In the genomic region with DNA sequence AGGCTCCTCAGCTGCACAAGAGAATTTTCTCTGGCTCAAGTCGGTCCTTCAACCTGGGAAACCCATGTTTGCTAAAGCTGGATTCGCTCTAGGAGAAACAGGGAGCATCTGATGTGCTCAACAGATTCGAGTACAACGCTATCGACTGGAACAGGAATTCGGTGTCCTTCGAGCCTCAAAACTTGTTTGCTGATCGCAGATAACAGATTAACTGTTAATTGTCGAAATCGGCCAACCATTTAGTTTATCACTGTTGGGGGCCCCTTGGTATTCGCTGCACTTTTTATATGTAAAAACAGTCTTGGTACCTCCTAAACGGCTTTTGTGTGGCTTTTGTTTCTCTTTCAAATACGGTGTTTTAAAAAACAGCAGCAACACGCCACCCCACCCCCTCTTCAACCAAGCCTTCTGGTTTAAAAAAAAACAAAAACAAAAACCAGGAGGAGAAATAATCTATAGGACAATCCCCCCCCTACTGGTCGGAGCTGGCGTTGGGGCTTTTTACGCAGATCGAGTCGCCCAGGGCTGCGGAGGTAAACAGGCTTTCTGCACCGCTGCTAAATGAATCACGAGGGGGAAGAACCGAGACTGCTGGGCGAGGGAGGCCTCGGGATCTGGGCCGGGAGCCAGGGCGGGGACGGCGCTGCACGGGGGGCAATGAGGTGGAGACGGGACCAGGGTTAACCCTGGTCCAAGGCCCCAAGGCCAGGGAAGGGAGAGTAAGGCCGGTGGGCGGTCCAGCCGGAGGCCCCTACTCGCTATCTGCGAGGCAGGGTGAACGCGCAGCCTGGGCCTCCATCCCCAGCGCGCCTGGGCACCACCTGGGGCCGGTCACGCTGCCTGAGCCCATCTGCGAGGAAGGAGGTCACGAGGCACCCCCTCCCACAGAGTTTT, we compare ENCODE assay signal across 8 cellular contexts.
DNase-seq lines count a peak whose midpoint lies in the region; ATAC-seq and TF ChIP-seq lines count a peak whose summit lies in the region.

No MANE protein-coding gene starts in this region.

- intact Hi-C loops in Calu3 (cut with micrococcal nuclease; ENCODE audit: unreplicated experiment): loop anchor here (1.0 to 10.0 kb wide), 8 partner anchors 62 to 905 kb away; no protein-coding TSS in a partner anchor

- BruUV-seq in Calu3 (replicated peaks; lab: Mats Ljungman, UMichigan): no TSS peak

- no peak overlapping the region for H3K9ac ChIP-seq in adipocyte (ENCODE audit: low read length)

- DNase-seq in Calu3 (peak; percentile 78), NAMALWA (ENCODE audit: low spot score) (peak; percentile 91), adipocyte (ENCODE audit: low read depth) (peak; percentile 81), kidney tubule cell (ENCODE audit: low spot score) (peak; percentile 87), inferior parietal cortex (ENCODE audit: extremely low spot score) (no peak)
- DNase-seq in stimulated activated CD8-positive, alpha-beta memory T cell treated with anti-CD3 and anti-CD28 coated beads, Interleukin-12 subunit alpha, Interleukin-12 subunit beta, amount 100 ng/mL, for 4 hours (ENCODE audit: low read depth): peak; percentile 53

- CTCF ChIA-PET in Calu3 (lab: Charles Lee): interaction anchor here (0.7 to 0.9 kb wide), 3 partner anchors 127 to 517 kb away, joined by 4 to 5 read pairs (median 5); no protein-coding TSS in a partner anchor

- no peaks in the 10 kb centered on the region for H3K9me3 Mint-ChIP-seq in Calu3 (ENCODE audit: low read depth, unreplicated experiment)
- no peaks in the 10 kb centered on the region for H3K9me3 Mint-ChIP-seq in T-helper 1 cell treated with Interleukin-12 subunit alpha and Interleukin-12 subunit beta and Interleukin-4 antibody, amounts not matched to agents 30 μg/mL and 1 μg/mL, for 36 hours

- no peaks in the 10 kb centered on the region for H3K36me3 ChIP-seq in adipocyte (ENCODE audit: control insufficient read depth, insufficient read depth, low read length, severe bottlenecking)

- H3K27me3 Mint-ChIP-seq in Calu3 (ENCODE audit: unreplicated experiment): peaks cover 9% of the 10 kb centered on the region
- H3K27me3 Mint-ChIP-seq in T-helper 1 cell treated with Interleukin-12 subunit alpha and Interleukin-12 subunit beta and Interleukin-4 antibody, amounts not matched to agents 30 μg/mL and 1 μg/mL, for 36 hours (ENCODE audit: low read depth): no peaks in the 10 kb centered on the region

- peak; percentile 58 for ATAC-seq in GM21619 (IDR thresholded peaks at IDR 0.05; ENCODE audit: unreplicated experiment)

- peaks cover 46% of the 10 kb centered on the region for H3K4me1 Mint-ChIP-seq in Calu3 (ENCODE audit: low read depth, unreplicated experiment)
- H3K4me1 Mint-ChIP-seq in T-helper 1 cell treated with Interleukin-12 subunit alpha and Interleukin-12 subunit beta and Interleukin-4 antibody, amounts not matched to agents 30 μg/mL and 1 μg/mL, for 36 hours (ENCODE audit: low read depth): peaks cover 41% of the 10 kb centered on the region

- no peak overlapping the region for H3K4me3 Mint-ChIP-seq in Calu3 (ENCODE audit: low read depth, unreplicated experiment)
- peak overlapping the region; percentile 82 for H3K4me3 Mint-ChIP-seq in T-helper 1 cell treated with Interleukin-12 subunit alpha and Interleukin-12 subunit beta and Interleukin-4 antibody, amounts not matched to agents 30 μg/mL and 1 μg/mL, for 36 hours

- H3K9me3 ChIP-seq in adipocyte (ENCODE audit: control insufficient read depth, low read length): no peaks in the 10 kb centered on the region

- no peak overlapping the region for H3K27ac Mint-ChIP-seq in Calu3 (ENCODE audit: unreplicated experiment)
- peak overlapping the region; percentile 96 for H3K27ac Mint-ChIP-seq in T-helper 1 cell treated with Interleukin-12 subunit alpha and Interleukin-12 subunit beta and Interleukin-4 antibody, amounts not matched to agents 30 μg/mL and 1 μg/mL, for 36 hours

- H3K36me3 Mint-ChIP-seq in Calu3 (ENCODE audit: insufficient read depth, unreplicated experiment): peaks cover 15% of the 10 kb centered on the region
- H3K36me3 Mint-ChIP-seq in T-helper 1 cell treated with Interleukin-12 subunit alpha and Interleukin-12 subunit beta and Interleukin-4 antibody, amounts not matched to agents 30 μg/mL and 1 μg/mL, for 36 hours (ENCODE audit: low read depth): no peaks in the 10 kb centered on the region

- peaks cover 22% of the 10 kb centered on the region for H3K27me3 ChIP-seq in adipocyte (replicated peaks; ENCODE audit: control insufficient read depth, insufficient read depth, low read length)

- no peak overlapping the region for H3K4me3 ChIP-seq in adipocyte (ENCODE audit: low read length)

- peak; percentile 51 for TF ChIP-seq CTCF in Calu3 (IDR thresholded peaks at IDR 0.05; ENCODE audit: unreplicated experiment)

- H3K4me1 ChIP-seq in adipocyte (ENCODE audit: control insufficient read depth, insufficient read depth, low read length): peaks cover 21% of the 10 kb centered on the region
